Comparison of ENCODE assay signal across 7 cellular contexts in the genomic region with DNA sequence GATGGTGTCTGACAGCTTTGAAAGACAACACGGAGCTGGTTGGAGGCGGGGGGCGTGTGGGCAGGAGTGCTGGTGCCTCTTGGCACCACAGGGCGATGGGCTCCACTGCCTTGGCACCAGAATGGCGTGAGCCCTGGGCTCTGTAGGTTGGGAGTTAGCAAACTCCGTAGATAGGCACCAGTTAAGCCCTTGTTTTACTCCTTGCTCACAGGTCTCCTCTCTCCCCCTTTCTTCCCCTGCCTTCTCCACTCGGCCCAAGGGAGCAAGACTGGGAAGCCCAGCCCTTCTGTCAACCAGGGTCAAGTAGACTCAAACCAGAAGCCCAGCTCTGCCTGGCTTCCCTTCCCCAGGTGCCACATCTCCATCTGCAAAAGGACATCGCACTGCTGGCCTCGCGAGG.
"Had no signal": no experiment of that assay in that cellular context is flagged by ENCODE, and none has a peak within 500 bp of the region (broad histone marks: within the 10 kb centered on the region; RNA-seq: fewer than 3 reads in every experiment).

No MANE protein-coding gene starts in this region.

- DNase-seq: GM23248, GOT3, H7, HCEC 1CT, HFFc6 had no signal

- H3K9ac ChIP-seq: GM23248 had no signal

- H3K4me2 ChIP-seq: GM23338 had no signal

- H3K4me1 ChIP-seq: HAP-1 had no signal

- H3K4me1 Mint-ChIP-seq: GM23338 had no signal

- H3K27ac Mint-ChIP-seq: GM23338, HFFc6 had no signal

- H3K36me3 ChIP-seq: HAP-1 had no signal

- H3K27ac ChIP-seq: GM23248 had no signal

- H3K4me3 ChIP-seq: GM23248, GM23338, HAP-1 had no signal

- H3K4me3 Mint-ChIP-seq: GM23338, HFFc6 had no signal

- H3K9me3 ChIP-seq: HAP-1 had no signal

- H2AFZ ChIP-seq: GM23248, GM23338 had no signal
